ENCODE assay signal across 8 cellular contexts in genomic region chr19:8444677-8445487, GRCh38.
A peak's percentile ranks its signal among the peaks of the same experiment; 100 is the strongest.
DNase-seq lines count a peak whose midpoint lies in the region; ATAC-seq lines count a peak whose summit lies in the region.

TSS of gene HNRNPM (plus strand) at chr19:8444975. CDS start at chr19:8444999, 24 bp downstream.

- ATAC-seq in GM19023 (IDR thresholded peaks at IDR 0.05; ENCODE audit: unreplicated experiment) = peak; percentile 83
- peak; percentile 91 for ATAC-seq in HG03280 (IDR thresholded peaks at IDR 0.05; ENCODE audit: unreplicated experiment)
- peak; percentile 91 for ATAC-seq in central memory CD8-positive, alpha-beta T cell (replicated peaks; ENCODE audit: extremely low read depth, poor library complexity, severe bottlenecking)

- peaks cover 41% of the 10 kb centered on the region for H3K4me1 Mint-ChIP-seq in central memory CD8-positive, alpha-beta T cell

- peak within 1 kb of the TSS; percentile 89 for H3K4me3 Mint-ChIP-seq in central memory CD8-positive, alpha-beta T cell

- H3K27me3 Mint-ChIP-seq in central memory CD8-positive, alpha-beta T cell = no peaks in the 10 kb centered on the region

- peak within 1 kb of the TSS; percentile 98 for H3K27ac Mint-ChIP-seq in central memory CD8-positive, alpha-beta T cell (ENCODE audit: low read depth)

- no peaks in the 10 kb centered on the region for H3K9me3 Mint-ChIP-seq in central memory CD8-positive, alpha-beta T cell

- peaks cover 31% of the 10 kb centered on the region for H3K36me3 Mint-ChIP-seq in central memory CD8-positive, alpha-beta T cell (ENCODE audit: insufficient read depth)

- DNase-seq in AG08396 (ENCODE audit: low spot score) (peak; percentile 99), NCI-H345 treated with DMSO at 0.1 percent for 48 hours (lab: John Stamatoyannopoulos, UW; ENCODE audit: unreplicated experiment) (peak; percentile 94), iris pigment epithelial cell (ENCODE audit: low read depth) (peak; percentile 97)
- peak; percentile 100 for DNase-seq in activated CD4-positive, CD25-positive, alpha-beta regulatory T cell treated with anti-CD3 and anti-CD28 coated beads, Interleukin-2, amount 50 U/mL, for 16 hours (ENCODE audit: low read depth, low spot score)
- peak; percentile 99 to 100 for DNase-seq in central memory CD8-positive, alpha-beta T cell (ENCODE audit: low spot score in 2 of 2)
- DNase-seq in stimulated activated CD4-positive, alpha-beta T cell treated with anti-CD3 and anti-CD28 coated beads, Interleukin-12 subunit alpha, Interleukin-12 subunit beta, amount 100 ng/mL, for 24 hours (ENCODE audit: low read depth in 2 of 2) = peak; percentile 100

Comparison
In these comparisons a context has a peak if more than half of its experiments do, and no peak if none do; other contexts are left out.
1. Peak in every context shown above with its lines: DNase-seq and ATAC-seq.